In the genomic region with DNA sequence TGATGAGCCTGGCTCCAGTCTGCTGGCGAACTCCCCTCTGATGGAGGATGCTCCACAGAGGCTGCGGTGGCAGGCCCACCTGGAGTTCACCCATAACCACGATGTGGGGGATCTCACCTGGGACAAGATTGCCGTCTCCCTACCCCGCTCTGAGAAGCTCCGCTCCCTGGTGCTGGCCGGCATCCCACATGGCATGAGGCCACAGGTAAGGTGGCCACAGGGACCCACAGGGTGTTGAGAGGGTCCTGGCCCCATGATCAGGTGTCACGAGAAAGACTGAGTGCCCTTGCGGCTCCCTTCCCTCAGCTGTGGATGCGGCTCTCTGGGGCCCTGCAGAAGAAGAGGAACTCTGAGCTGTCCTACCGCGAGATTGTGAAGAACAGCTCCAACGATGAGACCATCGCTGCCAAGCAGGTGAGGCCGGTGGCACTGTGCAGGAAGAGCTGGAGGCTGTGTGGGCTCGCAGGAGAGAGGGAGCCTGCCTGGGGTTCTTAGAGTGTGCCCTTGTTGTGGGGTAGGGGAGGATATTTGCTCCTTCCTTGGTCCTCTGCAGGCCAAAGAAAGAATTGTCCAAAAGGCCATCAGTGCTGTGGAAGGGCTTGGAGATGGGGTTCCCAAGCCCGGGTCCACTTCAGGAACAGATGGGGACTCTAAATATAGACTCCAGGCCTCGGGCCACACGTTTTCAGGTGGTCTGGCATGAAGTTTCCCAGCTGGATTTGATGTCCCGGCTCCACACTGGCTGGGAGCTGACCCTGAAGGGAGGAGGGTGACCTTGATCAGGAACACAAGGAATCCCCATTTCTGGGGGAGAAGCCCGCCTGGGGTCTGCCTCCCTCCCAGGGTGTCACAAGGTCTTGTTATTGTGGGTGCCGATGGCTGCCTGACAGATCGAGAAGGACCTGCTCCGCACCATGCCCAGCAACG, we compare ENCODE assay signal across 1 cellular context.
TF ChIP-seq lines count a peak whose summit lies in the region.

No MANE protein-coding gene starts in this region.

TF ChIP-seq in GM23338, 12 proteins besides CTCF, POLR2A, EP300 and RAD21 (continued from another document):
- TF ChIP-seq, protein P1, sequence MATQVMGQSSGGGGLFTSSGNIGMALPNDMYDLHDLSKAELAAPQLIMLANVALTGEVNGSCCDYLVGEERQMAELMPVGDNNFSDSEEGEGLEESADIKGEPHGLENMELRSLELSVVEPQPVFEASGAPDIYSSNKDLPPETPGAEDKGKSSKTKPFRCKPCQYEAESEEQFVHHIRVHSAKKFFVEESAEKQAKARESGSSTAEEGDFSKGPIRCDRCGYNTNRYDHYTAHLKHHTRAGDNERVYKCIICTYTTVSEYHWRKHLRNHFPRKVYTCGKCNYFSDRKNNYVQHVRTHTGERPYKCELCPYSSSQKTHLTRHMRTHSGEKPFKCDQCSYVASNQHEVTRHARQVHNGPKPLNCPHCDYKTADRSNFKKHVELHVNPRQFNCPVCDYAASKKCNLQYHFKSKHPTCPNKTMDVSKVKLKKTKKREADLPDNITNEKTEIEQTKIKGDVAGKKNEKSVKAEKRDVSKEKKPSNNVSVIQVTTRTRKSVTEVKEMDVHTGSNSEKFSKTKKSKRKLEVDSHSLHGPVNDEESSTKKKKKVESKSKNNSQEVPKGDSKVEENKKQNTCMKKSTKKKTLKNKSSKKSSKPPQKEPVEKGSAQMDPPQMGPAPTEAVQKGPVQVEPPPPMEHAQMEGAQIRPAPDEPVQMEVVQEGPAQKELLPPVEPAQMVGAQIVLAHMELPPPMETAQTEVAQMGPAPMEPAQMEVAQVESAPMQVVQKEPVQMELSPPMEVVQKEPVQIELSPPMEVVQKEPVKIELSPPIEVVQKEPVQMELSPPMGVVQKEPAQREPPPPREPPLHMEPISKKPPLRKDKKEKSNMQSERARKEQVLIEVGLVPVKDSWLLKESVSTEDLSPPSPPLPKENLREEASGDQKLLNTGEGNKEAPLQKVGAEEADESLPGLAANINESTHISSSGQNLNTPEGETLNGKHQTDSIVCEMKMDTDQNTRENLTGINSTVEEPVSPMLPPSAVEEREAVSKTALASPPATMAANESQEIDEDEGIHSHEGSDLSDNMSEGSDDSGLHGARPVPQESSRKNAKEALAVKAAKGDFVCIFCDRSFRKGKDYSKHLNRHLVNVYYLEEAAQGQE (IDR thresholded peaks at IDR 0.05; ENCODE audit: unreplicated experiment) = no peak
- no peak for TF ChIP-seq EZH2 (IDR thresholded peaks at IDR 0.05; ENCODE audit: low read depth, unreplicated experiment)
- TF ChIP-seq STAT1 (IDR thresholded peaks at IDR 0.05; ENCODE audit: unreplicated experiment) = no peak
- TF ChIP-seq, protein P2, sequence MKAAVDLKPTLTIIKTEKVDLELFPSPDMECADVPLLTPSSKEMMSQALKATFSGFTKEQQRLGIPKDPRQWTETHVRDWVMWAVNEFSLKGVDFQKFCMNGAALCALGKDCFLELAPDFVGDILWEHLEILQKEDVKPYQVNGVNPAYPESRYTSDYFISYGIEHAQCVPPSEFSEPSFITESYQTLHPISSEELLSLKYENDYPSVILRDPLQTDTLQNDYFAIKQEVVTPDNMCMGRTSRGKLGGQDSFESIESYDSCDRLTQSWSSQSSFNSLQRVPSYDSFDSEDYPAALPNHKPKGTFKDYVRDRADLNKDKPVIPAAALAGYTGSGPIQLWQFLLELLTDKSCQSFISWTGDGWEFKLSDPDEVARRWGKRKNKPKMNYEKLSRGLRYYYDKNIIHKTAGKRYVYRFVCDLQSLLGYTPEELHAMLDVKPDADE (IDR thresholded peaks at IDR 0.05) = no peak
- no peak for TF ChIP-seq EZH2phosphoT487 (IDR thresholded peaks at IDR 0.05; ENCODE audit: unreplicated experiment)
- TF ChIP-seq, protein P3, sequence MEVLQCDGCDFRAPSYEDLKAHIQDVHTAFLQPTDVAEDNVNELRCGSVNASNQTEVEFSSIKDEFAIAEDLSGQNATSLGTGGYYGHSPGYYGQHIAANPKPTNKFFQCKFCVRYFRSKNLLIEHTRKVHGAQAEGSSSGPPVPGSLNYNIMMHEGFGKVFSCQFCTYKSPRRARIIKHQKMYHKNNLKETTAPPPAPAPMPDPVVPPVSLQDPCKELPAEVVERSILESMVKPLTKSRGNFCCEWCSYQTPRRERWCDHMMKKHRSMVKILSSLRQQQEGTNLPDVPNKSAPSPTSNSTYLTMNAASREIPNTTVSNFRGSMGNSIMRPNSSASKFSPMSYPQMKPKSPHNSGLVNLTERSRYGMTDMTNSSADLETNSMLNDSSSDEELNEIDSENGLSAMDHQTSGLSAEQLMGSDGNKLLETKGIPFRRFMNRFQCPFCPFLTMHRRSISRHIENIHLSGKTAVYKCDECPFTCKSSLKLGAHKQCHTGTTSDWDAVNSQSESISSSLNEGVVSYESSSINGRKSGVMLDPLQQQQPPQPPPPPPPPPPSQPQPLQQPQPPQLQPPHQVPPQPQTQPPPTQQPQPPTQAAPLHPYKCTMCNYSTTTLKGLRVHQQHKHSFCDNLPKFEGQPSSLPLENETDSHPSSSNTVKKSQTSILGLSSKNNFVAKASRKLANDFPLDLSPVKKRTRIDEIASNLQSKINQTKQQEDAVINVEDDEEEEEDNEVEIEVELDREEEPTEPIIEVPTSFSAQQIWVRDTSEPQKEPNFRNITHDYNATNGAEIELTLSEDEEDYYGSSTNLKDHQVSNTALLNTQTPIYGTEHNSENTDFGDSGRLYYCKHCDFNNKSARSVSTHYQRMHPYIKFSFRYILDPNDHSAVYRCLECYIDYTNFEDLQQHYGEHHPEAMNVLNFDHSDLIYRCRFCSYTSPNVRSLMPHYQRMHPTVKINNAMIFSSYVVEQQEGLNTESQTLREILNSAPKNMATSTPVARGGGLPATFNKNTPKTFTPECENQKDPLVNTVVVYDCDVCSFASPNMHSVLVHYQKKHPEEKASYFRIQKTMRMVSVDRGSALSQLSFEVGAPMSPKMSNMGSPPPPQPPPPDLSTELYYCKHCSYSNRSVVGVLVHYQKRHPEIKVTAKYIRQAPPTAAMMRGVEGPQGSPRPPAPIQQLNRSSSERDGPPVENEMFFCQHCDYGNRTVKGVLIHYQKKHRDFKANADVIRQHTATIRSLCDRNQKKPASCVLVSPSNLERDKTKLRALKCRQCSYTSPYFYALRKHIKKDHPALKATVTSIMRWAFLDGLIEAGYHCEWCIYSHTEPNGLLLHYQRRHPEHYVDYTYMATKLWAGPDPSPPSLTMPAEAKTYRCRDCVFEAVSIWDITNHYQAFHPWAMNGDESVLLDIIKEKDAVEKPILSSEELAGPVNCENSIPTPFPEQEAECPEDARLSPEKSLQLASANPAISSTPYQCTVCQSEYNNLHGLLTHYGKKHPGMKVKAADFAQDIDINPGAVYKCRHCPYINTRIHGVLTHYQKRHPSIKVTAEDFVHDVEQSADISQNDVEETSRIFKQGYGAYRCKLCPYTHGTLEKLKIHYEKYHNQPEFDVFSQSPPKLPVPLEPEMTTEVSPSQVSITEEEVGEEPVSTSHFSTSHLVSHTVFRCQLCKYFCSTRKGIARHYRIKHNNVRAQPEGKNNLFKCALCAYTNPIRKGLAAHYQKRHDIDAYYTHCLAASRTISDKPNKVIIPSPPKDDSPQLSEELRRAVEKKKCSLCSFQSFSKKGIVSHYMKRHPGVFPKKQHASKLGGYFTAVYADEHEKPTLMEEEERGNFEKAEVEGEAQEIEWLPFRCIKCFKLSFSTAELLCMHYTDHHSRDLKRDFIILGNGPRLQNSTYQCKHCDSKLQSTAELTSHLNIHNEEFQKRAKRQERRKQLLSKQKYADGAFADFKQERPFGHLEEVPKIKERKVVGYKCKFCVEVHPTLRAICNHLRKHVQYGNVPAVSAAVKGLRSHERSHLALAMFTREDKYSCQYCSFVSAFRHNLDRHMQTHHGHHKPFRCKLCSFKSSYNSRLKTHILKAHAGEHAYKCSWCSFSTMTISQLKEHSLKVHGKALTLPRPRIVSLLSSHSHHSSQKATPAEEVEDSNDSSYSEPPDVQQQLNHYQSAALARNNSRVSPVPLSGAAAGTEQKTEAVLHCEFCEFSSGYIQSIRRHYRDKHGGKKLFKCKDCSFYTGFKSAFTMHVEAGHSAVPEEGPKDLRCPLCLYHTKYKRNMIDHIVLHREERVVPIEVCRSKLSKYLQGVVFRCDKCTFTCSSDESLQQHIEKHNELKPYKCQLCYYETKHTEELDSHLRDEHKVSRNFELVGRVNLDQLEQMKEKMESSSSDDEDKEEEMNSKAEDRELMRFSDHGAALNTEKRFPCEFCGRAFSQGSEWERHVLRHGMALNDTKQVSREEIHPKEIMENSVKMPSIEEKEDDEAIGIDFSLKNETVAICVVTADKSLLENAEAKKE (CRISPR knock-in tag; IDR thresholded peaks at IDR 0.05) = no peak
- TF ChIP-seq NANOG (IDR thresholded peaks at IDR 0.05; ENCODE audit: borderline replicate concordance) = no peak
- no peak for TF ChIP-seq POLR2AphosphoS5 (IDR thresholded peaks at IDR 0.05; ENCODE audit: low read depth)
- no peak for TF ChIP-seq JUNB (IDR thresholded peaks at IDR 0.05; ENCODE audit: unreplicated experiment)
- TF ChIP-seq ZNF331 (CRISPR knock-in tag; IDR thresholded peaks at IDR 0.05; ENCODE audit: low read depth) = no peak
